ENCODE assay signal across 8 cellular contexts in the genomic region with DNA sequence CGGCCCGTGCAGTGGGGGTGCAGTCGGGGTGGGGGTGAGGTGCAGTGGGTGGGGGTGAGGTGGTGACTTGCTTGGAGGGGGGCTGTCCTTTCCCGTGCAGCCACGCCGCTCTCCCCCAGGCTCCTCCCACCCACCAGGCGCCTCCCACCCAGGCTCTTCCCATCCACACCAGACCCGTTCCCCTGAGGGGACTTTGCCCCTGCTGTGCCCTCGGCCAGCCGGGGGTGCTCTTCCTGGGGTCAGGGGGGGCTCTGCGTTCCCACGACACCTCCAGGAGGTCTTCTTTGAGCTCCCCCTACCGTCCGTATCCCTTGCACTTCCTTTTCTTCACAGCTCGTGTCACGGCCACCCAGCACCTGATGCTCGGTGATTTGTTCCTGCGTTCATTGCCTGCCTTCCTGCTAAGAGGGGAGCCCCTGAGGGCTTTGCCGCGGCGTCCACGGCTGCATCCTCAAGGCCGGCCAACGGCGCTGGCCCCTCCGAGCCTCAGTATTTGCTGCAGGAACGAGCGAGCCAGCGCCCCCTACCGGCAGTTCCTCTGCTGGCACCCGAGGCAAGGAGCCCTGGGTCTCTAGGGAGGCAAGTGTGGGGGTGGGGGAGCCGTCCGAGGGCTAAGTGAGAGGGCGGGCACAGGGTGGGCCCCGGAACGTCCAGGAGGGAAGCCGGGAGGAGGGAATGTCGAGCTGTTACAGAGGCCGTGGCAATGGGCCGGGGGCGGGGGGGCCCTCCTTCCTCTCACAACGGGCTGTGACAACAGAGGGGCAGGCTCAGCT. TPM values are rescaled to one million over a fixed set of nuclear protein-coding genes. Genes with fewer than 3 reads are reported as not detected.
DNase-seq lines count a peak whose midpoint lies in the region; ATAC-seq and TF ChIP-seq lines count a peak whose summit lies in the region.

No MANE protein-coding gene starts in this region.

- peak overlapping the region; percentile 81 for H3K4me3 ChIP-seq in CD8-positive, alpha-beta T cell (ENCODE audit: low read depth, low read length)
- H3K4me3 ChIP-seq in HUES64 (ENCODE audit: low read length) = peak overlapping the region; percentile 63
- peak overlapping the region; percentile 32 to 57 for H3K4me3 ChIP-seq in testis

- H3K27me3 ChIP-seq in CD8-positive, alpha-beta T cell (ENCODE audit: insufficient read depth, low read length) = peaks cover 17% of the 10 kb centered on the region
- H3K27me3 ChIP-seq in HUES64 (ENCODE audit: insufficient read depth, low read length) (peaks cover 45% of the 10 kb centered on the region), testis (no peaks in the 10 kb centered on the region)

- TF ChIP-seq CTCF in CD8-positive, alpha-beta T cell (IDR thresholded peaks at IDR 0.05) = peak; percentile 90
- TF ChIP-seq CTCF in osteocyte (IDR thresholded peaks at IDR 0.05) (peak; percentile 79), testis (IDR thresholded peaks at IDR 0.05) (peak; percentile 61 to 97 (median 77))

- intact Hi-C loops in CD8-positive, alpha-beta T cell (cut with DNase I, micrococcal nuclease) = loop anchor here in 1 of 2 experiments (2.0 kb wide), 1 partner anchor 200 kb away; no protein-coding TSS in a partner anchor
- intact Hi-C loops in activated naive CD4-positive, alpha-beta T cell treated with anti-CD3 and anti-CD28 coated beads for 36 hours (cut with micrococcal nuclease) = loop anchor here (1.0 kb wide), 2 partner anchors 19 to 199 kb away; no protein-coding TSS in a partner anchor
- intact Hi-C loops in testis (cut with DNase I; ENCODE audit: low total_unique reads) = no loop called here

- H3K27me3 Mint-ChIP-seq in CD8-positive, alpha-beta T cell (ENCODE audit: low read depth) = peaks cover 60% of the 10 kb centered on the region
- peaks cover 57% of the 10 kb centered on the region for H3K27me3 Mint-ChIP-seq in activated naive CD4-positive, alpha-beta T cell treated with anti-CD3 and anti-CD28 coated beads for 36 hours (ENCODE audit: low read depth)
- H3K27me3 Mint-ChIP-seq in osteocyte (ENCODE audit: unreplicated experiment) = peaks cover 21% of the 10 kb centered on the region

- ATAC-seq in CD8-positive, alpha-beta T cell = peak; percentile 73
- ATAC-seq in HG03039 (IDR thresholded peaks at IDR 0.05; ENCODE audit: unreplicated experiment) = no peak

- no peaks in the 10 kb centered on the region for H3K36me3 ChIP-seq in CD8-positive, alpha-beta T cell (ENCODE audit: insufficient read depth, low read length)
- no peaks in the 10 kb centered on the region for H3K36me3 ChIP-seq in HUES64 (ENCODE audit: insufficient read depth, low read length)
- H3K36me3 ChIP-seq in testis (ENCODE audit: low read depth, missing control alignments) = no peaks in the 10 kb centered on the region

- H3K4me1 Mint-ChIP-seq in CD8-positive, alpha-beta T cell (ENCODE audit: low read depth) = peaks cover 10% of the 10 kb centered on the region
- H3K4me1 Mint-ChIP-seq in activated naive CD4-positive, alpha-beta T cell treated with anti-CD3 and anti-CD28 coated beads for 36 hours (ENCODE audit: low read depth) = peaks cover 9% of the 10 kb centered on the region
- peaks cover 5% of the 10 kb centered on the region for H3K4me1 Mint-ChIP-seq in osteocyte (ENCODE audit: unreplicated experiment)

- H3K27ac ChIP-seq in CD8-positive, alpha-beta T cell (ENCODE audit: low read depth, low read length) = no peak overlapping the region
- no peak overlapping the region for H3K27ac ChIP-seq in HUES64 (ENCODE audit: low read depth, low read length)
- H3K27ac ChIP-seq in testis = no peak overlapping the region

- peak; percentile 53 to 82 (median 69) for DNase-seq in CD8-positive, alpha-beta T cell
- DNase-seq in SK-N-DZ (ENCODE audit: low spot score) (peak; percentile 80), globus pallidus (ENCODE audit: low spot score) (peak; percentile 75), osteocyte (ENCODE audit: extremely low spot score, unreplicated experiment) (peak; percentile 92), testis (peak; percentile 93)
- DNase-seq in activated naive CD4-positive, alpha-beta T cell treated with anti-CD3 and anti-CD28 coated beads for 36 hours = peak; percentile 88

- CTCF ChIA-PET in CD8-positive, alpha-beta T cell (lab: Charles Lee) = interaction anchor here (0.6 to 2.4 kb wide), 17 partner anchors 12 to 420 kb away, joined by 3 to 17 read pairs (median 3); no protein-coding TSS in a partner anchor
- CTCF ChIA-PET in activated naive CD4-positive, alpha-beta T cell treated with anti-CD3 and anti-CD28 coated beads for 36 hours (lab: Charles Lee) = interaction anchor here (0.6 to 5.6 kb wide), 30 partner anchors 8 to 555 kb away, joined by 3 to 44 read pairs (median 3); no protein-coding TSS in a partner anchor

- peaks cover 8% of the 10 kb centered on the region for H3K4me1 ChIP-seq in CD8-positive, alpha-beta T cell (ENCODE audit: insufficient read depth, low read length)
- no peaks in the 10 kb centered on the region for H3K4me1 ChIP-seq in HUES64 (ENCODE audit: insufficient read depth, low read length)
- peaks cover 4% of the 10 kb centered on the region for H3K4me1 ChIP-seq in testis

- H3K36me3 Mint-ChIP-seq in CD8-positive, alpha-beta T cell = no peaks in the 10 kb centered on the region
- H3K36me3 Mint-ChIP-seq in activated naive CD4-positive, alpha-beta T cell treated with anti-CD3 and anti-CD28 coated beads for 36 hours (ENCODE audit: low read depth) = no peaks in the 10 kb centered on the region
- no peaks in the 10 kb centered on the region for H3K36me3 Mint-ChIP-seq in osteocyte (ENCODE audit: unreplicated experiment)

- POLR2A ChIA-PET in CD8-positive, alpha-beta T cell (lab: Charles Lee) = interaction anchor here (1.0 kb wide), 1 partner anchor 18 kb away, joined by 3 read pairs; no protein-coding TSS in a partner anchor

- no peak overlapping the region for H3K27ac Mint-ChIP-seq in CD8-positive, alpha-beta T cell
- no peak overlapping the region for H3K27ac Mint-ChIP-seq in activated naive CD4-positive, alpha-beta T cell treated with anti-CD3 and anti-CD28 coated beads for 36 hours
- no peak overlapping the region for H3K27ac Mint-ChIP-seq in osteocyte (ENCODE audit: unreplicated experiment)

- 48% methylated on average over 40 of the region's 42 CpGs for WGBS in HUES64
- WGBS in testis, 2 donors = 0 to 1% methylated on average over 15 to 42 of the region's 42 CpGs

- no peaks in the 10 kb centered on the region for H3K9me3 Mint-ChIP-seq in CD8-positive, alpha-beta T cell
- H3K9me3 Mint-ChIP-seq in activated naive CD4-positive, alpha-beta T cell treated with anti-CD3 and anti-CD28 coated beads for 36 hours = no peaks in the 10 kb centered on the region
- no peaks in the 10 kb centered on the region for H3K9me3 Mint-ChIP-seq in osteocyte (ENCODE audit: unreplicated experiment)

- no peaks in the 10 kb centered on the region for H3K9me3 ChIP-seq in CD8-positive, alpha-beta T cell (ENCODE audit: low read length)
- H3K9me3 ChIP-seq in HUES64 (ENCODE audit: insufficient read depth, low read depth, low read length) (peaks cover 13% of the 10 kb centered on the region; the same call in 1 of the 2 replicates), testis (no peaks in the 10 kb centered on the region)

- no peak overlapping the region for H3K9ac ChIP-seq in HUES64 (ENCODE audit: low read depth, low read length)

- H3K4me3 Mint-ChIP-seq in CD8-positive, alpha-beta T cell = peak overlapping the region; percentile 87
- H3K4me3 Mint-ChIP-seq in activated naive CD4-positive, alpha-beta T cell treated with anti-CD3 and anti-CD28 coated beads for 36 hours = peak overlapping the region; percentile 84
- peak overlapping the region; percentile 83 for H3K4me3 Mint-ChIP-seq in osteocyte (ENCODE audit: unreplicated experiment)

- TF ChIP-seq POLR2A in testis (IDR thresholded peaks at IDR 0.05) = no peak

RNA-seq across cellular contexts. Expression of a gene that starts 11.8 kb away (rescaled TPM):
- total RNA-seq in CD8-positive, alpha-beta T cell = not detected
- 7.8 TPM for polyA plus RNA-seq in HUES64 (2013, experiment 1 of 2)
- polyA plus RNA-seq in HUES64 (2013, experiment 2 of 2) = 14.3 TPM
- 14.7 and 22.2 TPM in 2 replicates for polyA plus RNA-seq in SK-N-DZ (2014; cell fraction: cytosol; rRNA removed)
- 10.7 and 12.0 TPM in 2 replicates for polyA plus RNA-seq in SK-N-DZ (2014; cell fraction: nucleus; rRNA removed)
- not detected for total RNA-seq in activated naive CD4-positive, alpha-beta T cell treated with anti-CD3 and anti-CD28 coated beads for 36 hours
- 0.11 and 0.52 TPM in 2 replicates for total RNA-seq in osteocyte
- total RNA-seq in testis = 10 to 100 TPM in 1 of 2 donors, 1 to 10 TPM in 1; 5.7 to 10.1 TPM
- polyA plus RNA-seq in testis (ENCODE audit: insufficient read depth, low read depth, low replicate concordance) = 2.8 TPM

RNA-seq across cellular contexts. Expression of a gene that starts 42.7 kb away (rescaled TPM):
- not detected for total RNA-seq in CD8-positive, alpha-beta T cell
- polyA plus RNA-seq in HUES64 (2013, experiment 1 of 2) = not detected
- not detected for polyA plus RNA-seq in HUES64 (2013, experiment 2 of 2)
- 11.3 and 21.1 TPM in 2 replicates for polyA plus RNA-seq in SK-N-DZ (2014; cell fraction: cytosol; rRNA removed)
- 12.2 and 15.6 TPM in 2 replicates for polyA plus RNA-seq in SK-N-DZ (2014; cell fraction: nucleus; rRNA removed)
- total RNA-seq in activated naive CD4-positive, alpha-beta T cell treated with anti-CD3 and anti-CD28 coated beads for 36 hours = not detected
- not detected in 2 replicates for total RNA-seq in osteocyte
- total RNA-seq in testis = not detected
- 0.90 TPM for polyA plus RNA-seq in testis (ENCODE audit: insufficient read depth, low read depth, low replicate concordance)

RNA-seq across cellular contexts. Expression of a gene that starts 45.4 kb away (rescaled TPM):
- total RNA-seq in CD8-positive, alpha-beta T cell = 1 to 10 TPM; 8.8 to 9.9 TPM
- polyA plus RNA-seq in HUES64 (2013, experiment 1 of 2) = 4.0 TPM
- 3.7 TPM for polyA plus RNA-seq in HUES64 (2013, experiment 2 of 2)
- 7.6 and 9.2 TPM in 2 replicates for polyA plus RNA-seq in SK-N-DZ (2014; cell fraction: cytosol; rRNA removed)
- polyA plus RNA-seq in SK-N-DZ (2014; cell fraction: nucleus; rRNA removed) = 8.9 and 12.0 TPM in 2 replicates
- 10 to 100 TPM; 17.2 to 17.9 TPM for total RNA-seq in activated naive CD4-positive, alpha-beta T cell treated with anti-CD3 and anti-CD28 coated beads for 36 hours
- 43.7 and 46.9 TPM in 2 replicates for total RNA-seq in osteocyte
- 10 to 100 TPM; 26.1 to 37.7 TPM for total RNA-seq in testis
- 21.6 TPM for polyA plus RNA-seq in testis (ENCODE audit: insufficient read depth, low read depth, low replicate concordance)
